8 cellular contexts compared by ENCODE assay signal in the genomic region with DNA sequence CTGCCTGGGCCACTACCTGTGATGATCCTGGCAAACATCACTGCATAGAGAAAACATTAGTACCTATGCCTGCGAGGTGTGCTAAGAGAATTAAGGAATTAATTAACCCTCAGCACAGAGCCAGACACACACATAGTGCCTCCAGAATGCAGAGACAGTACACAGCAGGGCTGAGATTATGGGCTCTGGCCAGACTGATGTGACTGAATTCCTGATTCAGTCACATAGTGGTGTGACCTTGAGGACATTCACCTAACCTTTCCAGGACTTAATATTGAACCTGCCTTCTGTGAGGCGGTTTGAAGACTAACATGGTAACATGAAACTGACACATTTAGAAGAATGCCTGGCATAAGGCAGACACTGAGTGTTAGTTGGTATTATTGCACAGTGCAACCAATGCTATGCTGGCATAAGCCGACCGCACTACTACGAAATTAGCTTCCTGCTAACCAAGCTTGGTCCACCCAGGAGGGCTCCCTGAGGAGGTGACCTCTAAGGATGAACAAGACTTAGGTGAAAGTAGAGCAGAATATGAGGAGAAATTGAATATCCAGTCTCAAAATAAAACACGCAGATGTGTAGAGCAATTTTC. TPM values are rescaled to one million over a fixed set of nuclear protein-coding genes. Genes with fewer than 3 reads are reported as not detected.
DNase-seq lines count a peak whose midpoint lies in the region; ATAC-seq and TF ChIP-seq lines count a peak whose summit lies in the region.

No MANE protein-coding gene starts in this region.

- H3F3A ChIP-seq in neural cell (ENCODE audit: insufficient read depth, low read length, poor library complexity, severe bottlenecking), result no peaks in the 10 kb centered on the region

- no peaks in the 10 kb centered on the region for H3K9me3 ChIP-seq in neural cell (ENCODE audit: low read length)

- H3K36me3 ChIP-seq in neural cell (ENCODE audit: insufficient read depth, low read length), result no peaks in the 10 kb centered on the region

- no peaks in the 10 kb centered on the region for H4K20me1 ChIP-seq in neural cell (ENCODE audit: insufficient read depth)

- H3K4me2 ChIP-seq in neural cell (ENCODE audit: low read length), result no peak overlapping the region

- H3K27ac ChIP-seq in epithelial cell of prostate (peak overlapping the region; percentile 61), neural cell (ENCODE audit: low read length) (peak overlapping the region; percentile 51)

- H2AFZ ChIP-seq in neural cell (ENCODE audit: low read depth, low read length), result no peak overlapping the region

- H3K9me3 Mint-ChIP-seq in stimulated activated naive CD8-positive, alpha-beta T cell treated with anti-CD3 and anti-CD28 coated beads, Interleukin-15, Interleukin-2, amounts not matched to agents 100 ng/mL and 50 ng/mL, for 24 hours, result no peaks in the 10 kb centered on the region

- peaks cover 29% of the 10 kb centered on the region for H3K4me1 Mint-ChIP-seq in stimulated activated naive CD8-positive, alpha-beta T cell treated with anti-CD3 and anti-CD28 coated beads, Interleukin-15, Interleukin-2, amounts not matched to agents 100 ng/mL and 50 ng/mL, for 24 hours (ENCODE audit: low read depth)

- H3K27me3 ChIP-seq in neural cell (ENCODE audit: insufficient read depth, low read depth, low read length), result no peaks in the 10 kb centered on the region

- no peak for TF ChIP-seq CTCF in neural cell (IDR thresholded peaks at IDR 0.05; ENCODE audit: poor library complexity, severe bottlenecking)

- no peak overlapping the region for H3K4me3 ChIP-seq in neural cell (ENCODE audit: low read length)

- H3K36me3 Mint-ChIP-seq in stimulated activated naive CD8-positive, alpha-beta T cell treated with anti-CD3 and anti-CD28 coated beads, Interleukin-15, Interleukin-2, amounts not matched to agents 100 ng/mL and 50 ng/mL, for 24 hours (ENCODE audit: low read depth), result peaks cover 5% of the 10 kb centered on the region

- no peak overlapping the region for H3K9ac ChIP-seq in neural cell (ENCODE audit: low read length)

- no peaks in the 10 kb centered on the region for H3K27me3 Mint-ChIP-seq in stimulated activated naive CD8-positive, alpha-beta T cell treated with anti-CD3 and anti-CD28 coated beads, Interleukin-15, Interleukin-2, amounts not matched to agents 100 ng/mL and 50 ng/mL, for 24 hours

- ATAC-seq in stimulated activated naive CD8-positive, alpha-beta T cell treated with anti-CD3 and anti-CD28 coated beads, Interleukin-15, Interleukin-2, amounts not matched to agents 100 U/mL and 50 U/mL, for 24 hours, result no peak
- ATAC-seq in HG02840 (IDR thresholded peaks at IDR 0.05; ENCODE audit: low FRiP score, unreplicated experiment) (no peak), HG03108 (IDR thresholded peaks at IDR 0.05; ENCODE audit: unreplicated experiment) (no peak)

- H3K9me2 ChIP-seq in neural cell (ENCODE audit: insufficient read depth, low read length), result no peaks in the 10 kb centered on the region

- H3K4me3 Mint-ChIP-seq in stimulated activated naive CD8-positive, alpha-beta T cell treated with anti-CD3 and anti-CD28 coated beads, Interleukin-15, Interleukin-2, amounts not matched to agents 100 ng/mL and 50 ng/mL, for 24 hours, result no peak overlapping the region

- TF ChIP-seq RAD21 in neural cell (conservative IDR thresholded peaks at IDR 0.05), result no peak

- TF ChIP-seq EP300 in neural cell (conservative IDR thresholded peaks at IDR 0.05; ENCODE audit: poor library complexity, severe bottlenecking), result no peak

- no peak for DNase-seq in stimulated activated naive CD8-positive, alpha-beta T cell treated with anti-CD3 and anti-CD28 coated beads, Interleukin-15, Interleukin-2, amounts not matched to agents 100 U/mL and 50 U/mL, for 24 hours
- DNase-seq in epithelial cell of prostate (ENCODE audit: low read depth, low spot score) (no peak), GM19240 (ENCODE audit: insufficient read length, low spot score) (no peak), middle frontal gyrus (ENCODE audit: extremely low spot score, low spot score) (no peak)

- peaks cover 6% of the 10 kb centered on the region for H3K79me2 ChIP-seq in neural cell (replicated peaks; ENCODE audit: insufficient read depth, low read length)

- peak overlapping the region; percentile 26 for H3K27ac Mint-ChIP-seq in stimulated activated naive CD8-positive, alpha-beta T cell treated with anti-CD3 and anti-CD28 coated beads, Interleukin-15, Interleukin-2, amounts not matched to agents 100 ng/mL and 50 ng/mL, for 24 hours

TF ChIP-seq in neural cell, 6 proteins besides CTCF, POLR2A, EP300 and RAD21:
- TF ChIP-seq TAF1 (IDR thresholded peaks at IDR 0.05; ENCODE audit: low read depth) (no peak), POLR2AphosphoS5 (IDR thresholded peaks at IDR 0.05) (no peak), MXI1 (conservative IDR thresholded peaks at IDR 0.05; ENCODE audit: poor library complexity, severe bottlenecking) (no peak), EZH2 (IDR thresholded peaks at IDR 0.05; ENCODE audit: borderline replicate concordance, insufficient read depth, low read length, poor library complexity, severe bottlenecking) (no peak), SMC3 (conservative IDR thresholded peaks at IDR 0.05; ENCODE audit: poor library complexity) (no peak)
- TF ChIP-seq, protein P1, sequence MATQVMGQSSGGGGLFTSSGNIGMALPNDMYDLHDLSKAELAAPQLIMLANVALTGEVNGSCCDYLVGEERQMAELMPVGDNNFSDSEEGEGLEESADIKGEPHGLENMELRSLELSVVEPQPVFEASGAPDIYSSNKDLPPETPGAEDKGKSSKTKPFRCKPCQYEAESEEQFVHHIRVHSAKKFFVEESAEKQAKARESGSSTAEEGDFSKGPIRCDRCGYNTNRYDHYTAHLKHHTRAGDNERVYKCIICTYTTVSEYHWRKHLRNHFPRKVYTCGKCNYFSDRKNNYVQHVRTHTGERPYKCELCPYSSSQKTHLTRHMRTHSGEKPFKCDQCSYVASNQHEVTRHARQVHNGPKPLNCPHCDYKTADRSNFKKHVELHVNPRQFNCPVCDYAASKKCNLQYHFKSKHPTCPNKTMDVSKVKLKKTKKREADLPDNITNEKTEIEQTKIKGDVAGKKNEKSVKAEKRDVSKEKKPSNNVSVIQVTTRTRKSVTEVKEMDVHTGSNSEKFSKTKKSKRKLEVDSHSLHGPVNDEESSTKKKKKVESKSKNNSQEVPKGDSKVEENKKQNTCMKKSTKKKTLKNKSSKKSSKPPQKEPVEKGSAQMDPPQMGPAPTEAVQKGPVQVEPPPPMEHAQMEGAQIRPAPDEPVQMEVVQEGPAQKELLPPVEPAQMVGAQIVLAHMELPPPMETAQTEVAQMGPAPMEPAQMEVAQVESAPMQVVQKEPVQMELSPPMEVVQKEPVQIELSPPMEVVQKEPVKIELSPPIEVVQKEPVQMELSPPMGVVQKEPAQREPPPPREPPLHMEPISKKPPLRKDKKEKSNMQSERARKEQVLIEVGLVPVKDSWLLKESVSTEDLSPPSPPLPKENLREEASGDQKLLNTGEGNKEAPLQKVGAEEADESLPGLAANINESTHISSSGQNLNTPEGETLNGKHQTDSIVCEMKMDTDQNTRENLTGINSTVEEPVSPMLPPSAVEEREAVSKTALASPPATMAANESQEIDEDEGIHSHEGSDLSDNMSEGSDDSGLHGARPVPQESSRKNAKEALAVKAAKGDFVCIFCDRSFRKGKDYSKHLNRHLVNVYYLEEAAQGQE (IDR thresholded peaks at IDR 0.05; ENCODE audit: borderline replicate concordance), result no peak

RNA-seq across cellular contexts. Expression of gene SELPLG, which starts 32.0 kb away (rescaled TPM):
- polyA plus RNA-seq in neural cell, result 0.62 TPM in 1 of 2 replicates, not detected in the other
- polyA minus RNA-seq in neural cell, result 0.73 TPM in 1 of 2 replicates, not detected in the other
